Comparison of ENCODE assay signal across 8 cellular contexts in genomic region chr19:19053508-19054314, GRCh38. TPM values are rescaled to one million over a fixed set of nuclear protein-coding genes. Genes with fewer than 3 reads are reported as not detected.
DNase-seq lines count a peak whose midpoint lies in the region; ATAC-seq and TF ChIP-seq lines count a peak whose summit lies in the region.

No MANE protein-coding gene starts in this region.

- H3K4me1 ChIP-seq in transverse colon, result no peaks in the 10 kb centered on the region

- no peak overlapping the region for H3K4me3 Mint-ChIP-seq in activated CD8-positive, alpha-beta memory T cell treated with anti-CD3 and anti-CD28 coated beads, Interleukin-2, amount 10 ng/mL, durations not matched to agents 7 days and 5 days
- H3K4me3 Mint-ChIP-seq in natural killer cell, result no peak overlapping the region

- no peak for TF ChIP-seq POLR2A in erythroblast (IDR thresholded peaks at IDR 0.05; ENCODE audit: low read length)
- no peak for TF ChIP-seq POLR2A in transverse colon (IDR thresholded peaks at IDR 0.05)

- H3K9me3 ChIP-seq in transverse colon, result no peaks in the 10 kb centered on the region

- H3K27ac ChIP-seq in transverse colon, result no peak overlapping the region

- peaks cover 0 to 10% (median 0%) of the 10 kb centered on the region in 4 donors for H3K36me3 ChIP-seq in transverse colon

- intact Hi-C loops in natural killer cell (cut with micrococcal nuclease) (loop anchor here (1.0 kb wide), 1 partner anchor 86 kb away; no protein-coding TSS in a partner anchor), transverse colon (cut with DNase I; ENCODE audit: low total_unique reads) (loop anchor here (10.0 kb wide), 2 partner anchors 81 to 121 kb away; partner anchors contain the start of genes MEF2B and TMEM161A)

- peak; percentile 76 for TF ChIP-seq CTCF in GM10266 (IDR thresholded peaks at IDR 0.05; ENCODE audit: control insufficient read depth, insufficient read depth, low read depth, missing control alignments)
- peak; percentile 66 for TF ChIP-seq CTCF in natural killer cell (IDR thresholded peaks at IDR 0.05)
- peak; percentile 68 to 82 (median 78) for TF ChIP-seq CTCF in transverse colon (IDR thresholded peaks at IDR 0.05)

- 85% methylated on average over 24 of the region's 25 CpGs; no CpG with 5 or more reads in 1 of the 2 donors for WGBS in transverse colon (ENCODE audit: low coverage in 1 of 2), 2 donors

- no peaks in the 10 kb centered on the region for H3K27me3 ChIP-seq in transverse colon

- H3K4me1 Mint-ChIP-seq in activated CD8-positive, alpha-beta memory T cell treated with anti-CD3 and anti-CD28 coated beads, Interleukin-2, amount 10 ng/mL, durations not matched to agents 7 days and 5 days, result no peaks in the 10 kb centered on the region
- no peaks in the 10 kb centered on the region for H3K4me1 Mint-ChIP-seq in natural killer cell

- no peaks in the 10 kb centered on the region for H3K9me3 Mint-ChIP-seq in activated CD8-positive, alpha-beta memory T cell treated with anti-CD3 and anti-CD28 coated beads, Interleukin-2, amount 10 ng/mL, durations not matched to agents 7 days and 5 days (ENCODE audit: low read depth)
- no peaks in the 10 kb centered on the region for H3K9me3 Mint-ChIP-seq in natural killer cell

- ATAC-seq in activated CD8-positive, alpha-beta memory T cell treated with anti-CD3 and anti-CD28 coated beads, Interleukin-2, amount 10 ng/mL, durations not matched to agents 7 days and 5 days, result peak; percentile 65
- peak in 2 of 3 donors; percentile 79 to 82 for ATAC-seq in natural killer cell
- no peak for ATAC-seq in HG03432 (IDR thresholded peaks at IDR 0.05; ENCODE audit: unreplicated experiment)
- no peak for ATAC-seq in GM21723 (IDR thresholded peaks at IDR 0.05; ENCODE audit: unreplicated experiment)

- H3K27ac Mint-ChIP-seq in activated CD8-positive, alpha-beta memory T cell treated with anti-CD3 and anti-CD28 coated beads, Interleukin-2, amount 10 ng/mL, durations not matched to agents 7 days and 5 days, result no peak overlapping the region
- no peak overlapping the region for H3K27ac Mint-ChIP-seq in natural killer cell

- DNase-seq in GM10266 (ENCODE audit: extremely low spot score) (peak; percentile 65), NCI-H1092 (lab: John Stamatoyannopoulos, UW) (peak; percentile 13), erythroblast (lab: John Stamatoyannopoulos, UW) (peak; percentile 73 to 88), natural killer cell (peak; percentile 58), transverse colon (peak; percentile 77)
- DNase-seq in activated CD8-positive, alpha-beta memory T cell treated with anti-CD3 and anti-CD28 coated beads, Interleukin-2, amount 10 ng/mL, durations not matched to agents 7 days and 5 days, result peak; percentile 66

- CTCF ChIA-PET in activated CD8-positive, alpha-beta memory T cell treated with anti-CD3 and anti-CD28 coated beads, Interleukin-2, amount 10 ng/mL, durations not matched to agents 7 days and 5 days (lab: Charles Lee), result interaction anchor here (1.0 to 1.8 kb wide), 6 partner anchors 9 to 90 kb away, joined by 4 to 10 read pairs (median 5); partner anchors contain the start of gene SLC25A42

- no peak for TF ChIP-seq EP300 in transverse colon (IDR thresholded peaks at IDR 0.05; ENCODE audit: low read depth)

- no peak overlapping the region for H3K4me3 ChIP-seq in transverse colon

- no peaks in the 10 kb centered on the region for H3K27me3 Mint-ChIP-seq in activated CD8-positive, alpha-beta memory T cell treated with anti-CD3 and anti-CD28 coated beads, Interleukin-2, amount 10 ng/mL, durations not matched to agents 7 days and 5 days
- no peaks in the 10 kb centered on the region for H3K27me3 Mint-ChIP-seq in natural killer cell (ENCODE audit: low read depth in 2 of 2)

- no peaks in the 10 kb centered on the region for H3K36me3 Mint-ChIP-seq in activated CD8-positive, alpha-beta memory T cell treated with anti-CD3 and anti-CD28 coated beads, Interleukin-2, amount 10 ng/mL, durations not matched to agents 7 days and 5 days
- H3K36me3 Mint-ChIP-seq in natural killer cell, result no peaks in the 10 kb centered on the region

- in situ Hi-C loops in transverse colon (cut with MboI; ENCODE audit: low pct_ligation_motif_present in 1 of 4, low pct_unique_long_range_greater_than_20kb in 1 of 4, low sequenced_read_pairs in 3 of 4), result loop anchor here in 1 of 4 donors (10.0 kb wide), 1 partner anchor 81 kb away; the partner anchor contains the start of gene TMEM161A

RNA-seq across cellular contexts. Expression of gene SLC25A42, which starts 10.1 kb away (rescaled TPM):
- total RNA-seq in activated CD8-positive, alpha-beta memory T cell treated with anti-CD3 and anti-CD28 coated beads, Interleukin-2, amount 10 ng/mL, durations not matched to agents 7 days and 5 days, result 10 to 100 TPM; 15.6 to 18.7 TPM
- total RNA-seq in natural killer cell (10 to 100 TPM; 34.6 to 50.3 (median 41.8) TPM), transverse colon (100 to 1,000 TPM in 1 of 4 donors, 10 to 100 TPM in 2, 1 to 10 TPM in 1; 6.8 to 141 (median 24.5) TPM)

RNA-seq across cellular contexts. Expression of gene ARMC6, which starts 20.3 kb away (rescaled TPM):
- total RNA-seq in activated CD8-positive, alpha-beta memory T cell treated with anti-CD3 and anti-CD28 coated beads, Interleukin-2, amount 10 ng/mL, durations not matched to agents 7 days and 5 days, result 10 to 100 TPM; 30.8 to 39.0 TPM
- total RNA-seq in natural killer cell (10 to 100 TPM; 19.3 to 21.2 (median 21.0) TPM), transverse colon (100 to 1,000 TPM in 1 of 4 donors, 10 to 100 TPM in 3; 15.2 to 220 (median 22.9) TPM)

RNA-seq across cellular contexts. Expression of gene SUGP2, which starts 20.4 kb away (rescaled TPM):
- 100 to 1,000 TPM; 126 to 192 TPM for total RNA-seq in activated CD8-positive, alpha-beta memory T cell treated with anti-CD3 and anti-CD28 coated beads, Interleukin-2, amount 10 ng/mL, durations not matched to agents 7 days and 5 days
- total RNA-seq in natural killer cell, result 100 to 1,000 TPM; 220 to 237 (median 236) TPM
- total RNA-seq in transverse colon, result 100 to 1,000 TPM in 1 of 4 donors, 10 to 100 TPM in 3; 43.0 to 132 (median 57.9) TPM

Comparison
In these comparisons a context has a peak if more than half of its experiments do, and no peak if none do; other contexts are left out.
1. DNase-seq: peak in every context shown above with its lines; median percentile 80 in erythroblast; 77 in transverse colon; 66 in activated CD8-positive, alpha-beta memory T cell treated with anti-CD3 and anti-CD28 coated beads, Interleukin-2, amount 10 ng/mL, durations not matched to agents 7 days and 5 days; 65 in GM10266; 58 in natural killer cell; 13 in NCI-H1092.
2. ATAC-seq: peak in activated CD8-positive, alpha-beta memory T cell treated with anti-CD3 and anti-CD28 coated beads, Interleukin-2, amount 10 ng/mL, durations not matched to agents 7 days and 5 days (single experiment) and natural killer cell (2 of 3); none in HG03432 (single experiment) and GM21723 (single experiment).
3. Peak in every context shown above with its lines, with median percentiles within 50 percentile points of each other: CTCF ChIP-seq.